8 cellular contexts compared by ENCODE assay signal in the genomic region with DNA sequence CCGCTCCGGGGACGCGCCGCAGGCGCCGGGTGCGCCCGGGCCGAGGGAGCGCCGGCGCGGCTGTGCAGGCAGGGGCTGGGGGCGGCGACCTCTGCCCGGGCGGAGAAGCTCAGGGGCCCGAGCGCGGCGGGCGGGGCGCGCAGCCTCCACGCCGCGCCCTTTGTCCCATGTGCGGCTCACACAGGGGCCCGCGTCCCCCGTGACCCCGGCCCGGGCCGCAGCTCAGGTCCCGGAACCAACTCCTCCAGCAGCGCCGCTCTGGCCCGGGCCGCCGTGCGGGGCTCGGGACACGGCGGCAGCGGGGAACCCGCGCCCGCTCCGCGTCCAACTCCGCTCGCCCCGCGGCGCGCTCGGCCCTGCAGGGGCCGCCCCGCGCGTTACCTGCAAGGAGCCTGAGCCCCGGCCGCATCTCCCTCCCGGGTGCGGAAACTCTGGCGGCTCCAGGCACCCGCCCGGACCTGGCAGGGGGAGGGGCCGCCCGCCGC. TPM values are rescaled to one million over a fixed set of nuclear protein-coding genes. Genes with fewer than 3 reads are reported as not detected.
DNase-seq lines count a peak whose midpoint lies in the region; ATAC-seq and TF ChIP-seq lines count a peak whose summit lies in the region.

TSS of gene TMTC4 (minus strand) at position 433 of the 485 bp plus-strand sequence. CDS start 4,433 bp downstream, outside the sequence.

- no peak within 1 kb of the TSS for H4K5ac ChIP-seq in IMR-90 (ENCODE audit: low read depth, low read length)

- peak within 1 kb of the TSS; percentile 75 for H3K4me3 ChIP-seq in GM12875 (ENCODE audit: low read depth, low read length)
- H3K4me3 ChIP-seq in IMR-90 (ENCODE audit: insufficient read depth, low read depth, low read length): peak within 1 kb of the TSS; percentile 93

- WGBS in IMR-90 (ENCODE audit: extremely low coverage in 2 of 2, insufficient read length in 1 of 2), 2 experiments: 0% methylated on average over 34 of the region's 72 CpGs; no CpG with 5 or more reads in 1 of the 2 experiments

- intact Hi-C loops in IMR-90 (cut with micrococcal nuclease): no loop called here

- H2AK5ac ChIP-seq in IMR-90 (ENCODE audit: low read depth, low read length): no peak within 1 kb of the TSS

- H4K91ac ChIP-seq in IMR-90 (ENCODE audit: insufficient read depth, low read depth, low read length): no peak within 1 kb of the TSS

- H3K4ac ChIP-seq in IMR-90 (ENCODE audit: low read depth, low read length): peak within 1 kb of the TSS; percentile 43

- peak within 1 kb of the TSS; percentile 95 for H3K4me3 Mint-ChIP-seq in activated naive CD8-positive, alpha-beta T cell treated with anti-CD3 and anti-CD28 coated beads, Interleukin-2, amount 10 ng/mL, durations not matched to agents 7 days and 5 days
- H3K4me3 Mint-ChIP-seq in immature natural killer cell: peak within 1 kb of the TSS; percentile 92 to 99 (median 96)

- no peak for TF ChIP-seq CTCF in GM12875 (IDR thresholded peaks at IDR 0.05; ENCODE audit: borderline replicate concordance, insufficient read depth, low read depth, low read length)
- TF ChIP-seq CTCF in IMR-90 (conservative IDR thresholded peaks at IDR 0.05; ENCODE audit: low read depth, low read length): no peak
- no peak for TF ChIP-seq CTCF in GM13977 (IDR thresholded peaks at IDR 0.05; ENCODE audit: extremely low read depth, insufficient read depth, missing control alignments)

- H2BK15ac ChIP-seq in IMR-90 (ENCODE audit: low read depth, low read length): no peak within 1 kb of the TSS

- no peaks in the 10 kb centered on the region for H3K36me3 Mint-ChIP-seq in activated naive CD8-positive, alpha-beta T cell treated with anti-CD3 and anti-CD28 coated beads, Interleukin-2, amount 10 ng/mL, durations not matched to agents 7 days and 5 days
- H3K36me3 Mint-ChIP-seq in immature natural killer cell: peaks cover 0 to 12% (median 2%) of the 10 kb centered on the region in 3 donors

- peak within 1 kb of the TSS; percentile 90 for H2AFZ ChIP-seq in IMR-90 (replicated peaks; ENCODE audit: low read length, poor library complexity)

- peak within 1 kb of the TSS; percentile 97 for H3K4me2 ChIP-seq in IMR-90 (ENCODE audit: low read depth, low read length)

- in situ Hi-C loops in IMR-90 (cut with MboI; ENCODE audit: low sequenced_read_pairs): no loop called here
- in situ Hi-C loops in GM13977 (cut with MboI; ENCODE audit: low pct_unique_long_range_greater_than_20kb, low sequenced_read_pairs, unreplicated experiment): no loop called here

- H2BK20ac ChIP-seq in IMR-90 (ENCODE audit: low read depth, low read length): no peak within 1 kb of the TSS

- dilution Hi-C loops in IMR-90 (cut with HindIII; ENCODE audit: low sequenced_read_pairs, unreplicated experiment): no loop called here

- H2AK9ac ChIP-seq in IMR-90 (replicated peaks; ENCODE audit: low read depth, low read length, poor library complexity): peak within 1 kb of the TSS; percentile 86

- peak; percentile 36 for ATAC-seq in GM21576 (IDR thresholded peaks at IDR 0.05; ENCODE audit: unreplicated experiment)
- ATAC-seq in IMR-90 (ENCODE audit: low read depth): peak; percentile 52
- ATAC-seq in activated naive CD8-positive, alpha-beta T cell treated with anti-CD3 and anti-CD28 coated beads, Interleukin-2, amount 10 ng/mL, durations not matched to agents 7 days and 5 days (ENCODE audit: low read depth): peak; percentile 48

- no peak for TF ChIP-seq RAD21 in IMR-90 (IDR thresholded peaks at IDR 0.05; ENCODE audit: low read length)

- peak within 1 kb of the TSS; percentile 74 for H3K23ac ChIP-seq in IMR-90 (ENCODE audit: low read depth, low read length)

- H3K9ac ChIP-seq in IMR-90 (ENCODE audit: low read depth, low read length): peak within 1 kb of the TSS; percentile 77

- no peaks in the 10 kb centered on the region for H3K9me3 ChIP-seq in IMR-90 (ENCODE audit: control insufficient read depth, insufficient read depth, low read length)

- peaks cover 4% of the 10 kb centered on the region; the same call in 1 of the 2 replicates for H3K36me3 ChIP-seq in IMR-90 (ENCODE audit: control insufficient read depth, insufficient read depth, low read length)

- peak within 1 kb of the TSS; percentile 93 for H3K27ac Mint-ChIP-seq in activated naive CD8-positive, alpha-beta T cell treated with anti-CD3 and anti-CD28 coated beads, Interleukin-2, amount 10 ng/mL, durations not matched to agents 7 days and 5 days
- peak within 1 kb of the TSS; percentile 88 to 97 (median 96) for H3K27ac Mint-ChIP-seq in immature natural killer cell

- H3K9me1 ChIP-seq in IMR-90 (ENCODE audit: insufficient read depth, low read length): peaks cover 4% of the 10 kb centered on the region; the same call in 1 of the 2 replicates

- peak within 1 kb of the TSS; percentile 33 for H2BK5ac ChIP-seq in IMR-90 (ENCODE audit: low read depth, low read length, poor library complexity, severe bottlenecking)

- no peak for DNase-seq in IMR-90
- no peak for DNase-seq in activated naive CD8-positive, alpha-beta T cell treated with anti-CD3 and anti-CD28 coated beads, Interleukin-2, amount 10 ng/mL, durations not matched to agents 7 days and 5 days
- no peak for DNase-seq in immature natural killer cell
- DNase-seq in stimulated activated CD4-positive, alpha-beta T cell treated with anti-CD3 and anti-CD28 coated beads, Interleukin-4, amount 100 ng/mL, for 4 hours: peak; percentile 14 to 40
- DNase-seq in middle frontal gyrus (ENCODE audit: extremely low spot score, low spot score): no peak
- DNase-seq in GM13977 (ENCODE audit: low spot score): no peak

- H3K27ac ChIP-seq in IMR-90 (ENCODE audit: insufficient read depth, low read length): peak within 1 kb of the TSS; percentile 36; the same call in 1 of the 2 replicates

- H2BK120ac ChIP-seq in IMR-90 (ENCODE audit: low read depth, low read length): peak within 1 kb of the TSS; percentile 3

- H4K20me1 ChIP-seq in IMR-90 (ENCODE audit: insufficient read depth, low read length): peaks cover 4% of the 10 kb centered on the region; the same call in 1 of the 2 replicates

- H3K4me1 Mint-ChIP-seq in activated naive CD8-positive, alpha-beta T cell treated with anti-CD3 and anti-CD28 coated beads, Interleukin-2, amount 10 ng/mL, durations not matched to agents 7 days and 5 days: peaks cover 26% of the 10 kb centered on the region
- peaks cover 23 to 30% of the 10 kb centered on the region in 2 donors for H3K4me1 Mint-ChIP-seq in immature natural killer cell

- BruUV-seq in IMR-90 (replicated peaks; lab: Mats Ljungman, UMichigan): no TSS peak

- TF ChIP-seq POLR2A in IMR-90 (IDR thresholded peaks at IDR 0.05; ENCODE audit: low read depth, low read length): no peak

- H3K79me1 ChIP-seq in IMR-90 (ENCODE audit: low read depth in 1 of 2, low read length in 2 of 2): peaks cover 4 to 17% of the 10 kb centered on the region in 2 experiments; a peak in 3 of 4 replicates

- H3K27me3 ChIP-seq in IMR-90 (ENCODE audit: control insufficient read depth, insufficient read depth, low read length): peaks cover 2% of the 10 kb centered on the region

- H3K27me3 Mint-ChIP-seq in activated naive CD8-positive, alpha-beta T cell treated with anti-CD3 and anti-CD28 coated beads, Interleukin-2, amount 10 ng/mL, durations not matched to agents 7 days and 5 days: peaks cover 3% of the 10 kb centered on the region
- peaks cover 4 to 11% (median 7%) of the 10 kb centered on the region in 3 donors for H3K27me3 Mint-ChIP-seq in immature natural killer cell (ENCODE audit: low read depth in 3 of 3)

- peak within 1 kb of the TSS; percentile 59; the same call in 1 of the 2 replicates for H3K14ac ChIP-seq in IMR-90 (replicated peaks; ENCODE audit: low read depth, low read length)

- no peaks in the 10 kb centered on the region for H3K9me3 Mint-ChIP-seq in activated naive CD8-positive, alpha-beta T cell treated with anti-CD3 and anti-CD28 coated beads, Interleukin-2, amount 10 ng/mL, durations not matched to agents 7 days and 5 days
- H3K9me3 Mint-ChIP-seq in immature natural killer cell: peaks cover 0 to 4% (median 0%) of the 10 kb centered on the region in 6 donors

- H3K56ac ChIP-seq in IMR-90 (ENCODE audit: extremely low read depth, insufficient read depth, low read length): peak within 1 kb of the TSS; percentile 42

- H3K4me1 ChIP-seq in IMR-90 (ENCODE audit: control insufficient read depth, insufficient read depth, low read length): peaks cover 8% of the 10 kb centered on the region; the same call in 1 of the 2 replicates

- peak within 1 kb of the TSS; percentile 57 for H3K18ac ChIP-seq in IMR-90 (ENCODE audit: low read depth, low read length)

- CTCF ChIA-PET in IMR-90 (lab: Yijun Ruan, JAX): interaction anchor here (0.8 kb wide), 1 partner anchor 96 kb away, joined by 3 read pairs; no protein-coding TSS in a partner anchor

- POLR2A ChIA-PET in IMR-90 (lab: Charles Lee; ENCODE audit: unreplicated experiment): no interaction called here
- POLR2A ChIA-PET in activated naive CD8-positive, alpha-beta T cell treated with anti-CD3 and anti-CD28 coated beads, Interleukin-2, amount 10 ng/mL, durations not matched to agents 7 days and 5 days (lab: Charles Lee): interaction anchor here (0.6 to 2.5 kb wide), 16 partner anchors 10 to 1922 kb away, joined by 3 to 15 read pairs (median 4); partner anchors contain the start of gene GGACT

- peak within 1 kb of the TSS in 1 of 2 experiments; percentile 60; a peak in 1 of 4 replicates for H4K8ac ChIP-seq in IMR-90 (ENCODE audit: low read depth in 2 of 2, low read length in 2 of 2)

TF ChIP-seq in IMR-90, 13 proteins besides CTCF, POLR2A, EP300 and RAD21 (continues in another document):
- TF ChIP-seq RCOR1 (IDR thresholded peaks at IDR 0.05; ENCODE audit: insufficient replicate concordance, low read length) (no peak), FOS (IDR thresholded peaks at IDR 0.05; ENCODE audit: low read depth, low read length) (no peak), NFE2L2 (IDR thresholded peaks at IDR 0.05; ENCODE audit: low read depth, low read length) (no peak), CEBPB (IDR thresholded peaks at IDR 0.05; ENCODE audit: low read depth, low read length) (no peak), MAZ (IDR thresholded peaks at IDR 0.05; ENCODE audit: borderline replicate concordance, low read depth, low read length) (no peak), CHD1 (IDR thresholded peaks at IDR 0.05; ENCODE audit: low read depth, low read length) (no peak)

RNA-seq across cellular contexts. Expression of gene TMTC4, which starts in this region (rescaled TPM):
- 13.1 and 14.3 TPM in 2 replicates for total RNA-seq in IMR-90 (2012; rRNA removed)
- 7.4 and 8.4 TPM in 2 replicates for polyA plus RNA-seq in IMR-90 (2012; rRNA removed)
- 6.2 and 6.5 TPM in 2 replicates for polyA plus RNA-seq in IMR-90 (2012; cell fraction: cytosol; rRNA removed)
- polyA plus RNA-seq in IMR-90 (2012; cell fraction: nucleus; rRNA removed; ENCODE audit: low replicate concordance): 9.1 and 18.2 TPM in 2 replicates
- total RNA-seq in activated naive CD8-positive, alpha-beta T cell treated with anti-CD3 and anti-CD28 coated beads, Interleukin-2, amount 10 ng/mL, durations not matched to agents 7 days and 5 days: 10 to 100 TPM; 34.6 to 38.8 TPM
- polyA plus RNA-seq in immature natural killer cell: 1 to 10 TPM; 2.2 to 6.5 (median 5.8) TPM

Comparison
In these comparisons a context has a peak if more than half of its experiments do, and no peak if none do; other contexts are left out.
1. DNase-seq: peak in stimulated activated CD4-positive, alpha-beta T cell treated with anti-CD3 and anti-CD28 coated beads, Interleukin-4, amount 100 ng/mL, for 4 hours (2 of 2); none in IMR-90 (single experiment), activated naive CD8-positive, alpha-beta T cell treated with anti-CD3 and anti-CD28 coated beads, Interleukin-2, amount 10 ng/mL, durations not matched to agents 7 days and 5 days (single experiment), immature natural killer cell (0 of 3), middle frontal gyrus (single experiment) and GM13977 (single experiment).
2. Peak in every context shown above with its lines, with median percentiles within 50 percentile points of each other: ATAC-seq.